In the genomic region with DNA sequence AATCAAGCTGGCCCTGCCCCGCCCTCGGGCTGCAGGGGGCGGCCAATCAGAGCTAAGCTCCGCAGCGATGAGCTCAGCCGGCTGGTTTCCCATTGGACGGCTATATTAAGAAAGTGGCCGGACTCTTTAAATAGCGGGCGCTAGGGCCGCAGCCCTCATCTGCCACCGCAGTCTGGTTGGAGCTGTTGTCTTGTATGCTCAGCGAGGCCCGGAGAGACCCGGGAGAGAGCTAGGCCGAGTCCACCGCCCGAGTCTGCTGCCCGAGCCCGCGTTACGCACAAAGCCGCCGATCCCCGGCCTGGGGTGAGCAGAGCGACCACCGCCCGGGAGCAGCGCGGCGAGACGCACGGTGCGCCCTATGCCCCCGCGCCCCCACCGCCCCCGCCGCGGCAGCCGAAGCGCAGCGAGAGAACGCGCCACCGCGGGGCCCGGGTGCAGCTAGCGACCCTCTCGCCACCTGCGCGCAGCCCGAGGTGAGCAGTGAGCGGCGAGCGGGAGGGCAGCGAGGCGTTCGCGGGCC, we compare ENCODE assay signal across 1 cellular context.
TF ChIP-seq lines count a peak whose summit lies in the region.

A gene (plus strand): TSS at position 158 of the 520 bp plus-strand sequence. CDS start 392 bp downstream, outside the sequence.

TF ChIP-seq in HepG2, 621 proteins besides CTCF, POLR2A, EP300 and RAD21 (continued from another document and continues in another):
- TF ChIP-seq TCF12 (IDR thresholded peaks at IDR 0.05) (no peak), TCF12 (CRISPR knock-in tag; IDR thresholded peaks at IDR 0.05) (peak; percentile 57; the same call in 1 of the 2 replicates), GLI4 (CRISPR knock-in tag; IDR thresholded peaks at IDR 0.05; ENCODE audit: borderline replicate concordance) (0 out of 2 replicates have a peak, but pooled peaks have one; percentile 49), ZNF589 (CRISPR knock-in tag; conservative IDR thresholded peaks at IDR 0.05) (peak; percentile 66), ZSCAN31 (CRISPR knock-in tag; IDR thresholded peaks at IDR 0.05; ENCODE audit: low read depth) (peak; percentile 95), KDM5A (IDR thresholded peaks at IDR 0.05; ENCODE audit: borderline replicate concordance, low read length) (no peak), NFKB2 (CRISPR knock-in tag; IDR thresholded peaks at IDR 0.05; ENCODE audit: borderline replicate concordance) (peak; percentile 87; the same call in 1 of the 2 replicates), RNF2 (conservative IDR thresholded peaks at IDR 0.05; ENCODE audit: low read depth) (no peak; the same call in 1 of the 2 replicates), NR3C1 (CRISPR knock-in tag; IDR thresholded peaks at IDR 0.05) (no peak), TEAD2 (CRISPR knock-in tag; IDR thresholded peaks at IDR 0.05) (peak; percentile 28), GTF3A (CRISPR knock-in tag; conservative IDR thresholded peaks at IDR 0.05) (no peak), ISL2 (CRISPR knock-in tag; IDR thresholded peaks at IDR 0.05) (peak; percentile 90), ZFP36 (IDR thresholded peaks at IDR 0.05; ENCODE audit: borderline replicate concordance, low read depth, low read length, partially characterized antibody) (peak; percentile 18), CHCHD3 (CRISPR knock-in tag; IDR thresholded peaks at IDR 0.05) (peak; percentile 93), PHF8 (CRISPR knock-in tag; IDR thresholded peaks at IDR 0.05) (peak; percentile 83), KMT2A (CRISPR knock-in tag; IDR thresholded peaks at IDR 0.05) (peak; percentile 86; the same call in 1 of the 2 replicates), ZNF660 (CRISPR knock-in tag; IDR thresholded peaks at IDR 0.05; ENCODE audit: borderline replicate concordance, low read depth) (no peak), DR1 (CRISPR knock-in tag; IDR thresholded peaks at IDR 0.05) (peak; percentile 100), ZFP90 (CRISPR knock-in tag; IDR thresholded peaks at IDR 0.05; ENCODE audit: borderline replicate concordance) (peak; percentile 80; the same call in 1 of the 2 replicates), ZNF205 (CRISPR knock-in tag; IDR thresholded peaks at IDR 0.05) (peak; percentile 91), MIER2 (CRISPR knock-in tag; IDR thresholded peaks at IDR 0.05) (0 out of 2 replicates have a peak, but pooled peaks have one; percentile 37), RBAK (CRISPR knock-in tag; IDR thresholded peaks at IDR 0.05) (no peak), ZZZ3 (CRISPR knock-in tag; IDR thresholded peaks at IDR 0.05; ENCODE audit: borderline replicate concordance) (no peak), SP5 (CRISPR knock-in tag; IDR thresholded peaks at IDR 0.05; ENCODE audit: borderline replicate concordance, low read depth) (peak; percentile 96), ZMAT3 (CRISPR knock-in tag; conservative IDR thresholded peaks at IDR 0.05) (peak; percentile 95), ZNF569 (CRISPR knock-in tag; IDR thresholded peaks at IDR 0.05; ENCODE audit: borderline replicate concordance) (peak; percentile 76; the same call in 1 of the 2 replicates), ZNF530 (CRISPR knock-in tag; IDR thresholded peaks at IDR 0.05; ENCODE audit: low read depth) (peak; percentile 36; the same call in 1 of the 2 replicates), ZNF878 (CRISPR knock-in tag; IDR thresholded peaks at IDR 0.05) (no peak; the same call in 1 of the 2 replicates), TAF1 (CRISPR knock-in tag; IDR thresholded peaks at IDR 0.05) (peak; percentile 98), KLF9 (CRISPR knock-in tag; IDR thresholded peaks at IDR 0.05; ENCODE audit: low read depth) (no peak), KLF11 (CRISPR knock-in tag; IDR thresholded peaks at IDR 0.05) (peak; percentile 88), MATR3 (CRISPR knock-in tag; IDR thresholded peaks at IDR 0.05) (no peak), SCMH1 (CRISPR knock-in tag; IDR thresholded peaks at IDR 0.05; ENCODE audit: borderline replicate concordance) (no peak), NFIB (CRISPR knock-in tag; IDR thresholded peaks at IDR 0.05; ENCODE audit: borderline replicate concordance) (no peak; the same call in 1 of the 2 replicates), KLF12 (CRISPR knock-in tag; IDR thresholded peaks at IDR 0.05; ENCODE audit: borderline replicate concordance) (peak; percentile 87; the same call in 1 of the 2 replicates), GABPA (IDR thresholded peaks at IDR 0.05; ENCODE audit: low read depth, low read length) (no peak), GABPA (CRISPR knock-in tag; IDR thresholded peaks at IDR 0.05; ENCODE audit: low read depth) (no peak), ZBTB7A (CRISPR knock-in tag; IDR thresholded peaks at IDR 0.05) (peak; percentile 58; the same call in 1 of the 2 replicates), ARNTL (CRISPR knock-in tag; IDR thresholded peaks at IDR 0.05) (no peak; the same call in 1 of the 2 replicates), SIX1 (CRISPR knock-in tag; IDR thresholded peaks at IDR 0.05; ENCODE audit: borderline replicate concordance) (no peak)
- TF ChIP-seq, protein P1, sequence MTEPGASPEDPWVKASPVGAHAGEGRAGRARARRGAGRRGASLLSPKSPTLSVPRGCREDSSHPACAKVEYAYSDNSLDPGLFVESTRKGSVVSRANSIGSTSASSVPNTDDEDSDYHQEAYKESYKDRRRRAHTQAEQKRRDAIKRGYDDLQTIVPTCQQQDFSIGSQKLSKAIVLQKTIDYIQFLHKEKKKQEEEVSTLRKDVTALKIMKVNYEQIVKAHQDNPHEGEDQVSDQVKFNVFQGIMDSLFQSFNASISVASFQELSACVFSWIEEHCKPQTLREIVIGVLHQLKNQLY (CRISPR knock-in tag; IDR thresholded peaks at IDR 0.05) = 0 out of 2 replicates have a peak, but pooled peaks have one; percentile 21
- TF ChIP-seq, protein P2, sequence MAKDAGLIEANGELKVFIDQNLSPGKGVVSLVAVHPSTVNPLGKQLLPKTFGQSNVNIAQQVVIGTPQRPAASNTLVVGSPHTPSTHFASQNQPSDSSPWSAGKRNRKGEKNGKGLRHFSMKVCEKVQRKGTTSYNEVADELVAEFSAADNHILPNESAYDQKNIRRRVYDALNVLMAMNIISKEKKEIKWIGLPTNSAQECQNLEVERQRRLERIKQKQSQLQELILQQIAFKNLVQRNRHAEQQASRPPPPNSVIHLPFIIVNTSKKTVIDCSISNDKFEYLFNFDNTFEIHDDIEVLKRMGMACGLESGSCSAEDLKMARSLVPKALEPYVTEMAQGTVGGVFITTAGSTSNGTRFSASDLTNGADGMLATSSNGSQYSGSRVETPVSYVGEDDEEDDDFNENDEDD (CRISPR knock-in tag; IDR thresholded peaks at IDR 0.05; ENCODE audit: borderline replicate concordance) = peak; percentile 4; the same call in 1 of the 2 replicates
- TF ChIP-seq, protein P3, sequence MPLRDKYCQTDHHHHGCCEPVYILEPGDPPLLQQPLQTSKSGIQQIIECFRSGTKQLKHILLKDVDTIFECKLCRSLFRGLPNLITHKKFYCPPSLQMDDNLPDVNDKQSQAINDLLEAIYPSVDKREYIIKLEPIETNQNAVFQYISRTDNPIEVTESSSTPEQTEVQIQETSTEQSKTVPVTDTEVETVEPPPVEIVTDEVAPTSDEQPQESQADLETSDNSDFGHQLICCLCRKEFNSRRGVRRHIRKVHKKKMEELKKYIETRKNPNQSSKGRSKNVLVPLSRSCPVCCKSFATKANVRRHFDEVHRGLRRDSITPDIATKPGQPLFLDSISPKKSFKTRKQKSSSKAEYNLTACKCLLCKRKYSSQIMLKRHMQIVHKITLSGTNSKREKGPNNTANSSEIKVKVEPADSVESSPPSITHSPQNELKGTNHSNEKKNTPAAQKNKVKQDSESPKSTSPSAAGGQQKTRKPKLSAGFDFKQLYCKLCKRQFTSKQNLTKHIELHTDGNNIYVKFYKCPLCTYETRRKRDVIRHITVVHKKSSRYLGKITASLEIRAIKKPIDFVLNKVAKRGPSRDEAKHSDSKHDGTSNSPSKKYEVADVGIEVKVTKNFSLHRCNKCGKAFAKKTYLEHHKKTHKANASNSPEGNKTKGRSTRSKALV (CRISPR knock-in tag; IDR thresholded peaks at IDR 0.05) = peak; percentile 58; the same call in 1 of the 2 replicates
- TF ChIP-seq, protein P4, sequence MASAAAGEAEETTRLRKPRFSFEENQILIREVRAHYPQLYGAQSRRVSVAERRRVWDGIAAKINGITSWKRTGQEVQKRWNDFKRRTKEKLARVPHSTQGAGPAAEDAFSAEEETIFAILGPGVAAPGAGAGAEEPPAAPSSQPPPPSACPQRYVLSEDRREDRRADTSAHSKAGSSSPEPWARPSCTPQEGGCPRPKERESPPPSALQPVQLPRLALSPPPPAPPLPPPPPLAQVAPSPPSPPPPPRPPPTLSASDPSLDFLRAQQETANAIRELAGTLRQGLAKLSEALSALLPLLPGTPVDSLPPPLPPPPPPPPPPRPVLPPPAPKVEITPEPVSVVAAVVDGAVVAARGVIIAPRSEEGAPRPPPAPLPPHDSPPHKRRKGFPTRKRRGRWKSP (CRISPR knock-in tag; IDR thresholded peaks at IDR 0.05) = no peak; the same call in 1 of the 2 replicates
- TF ChIP-seq, protein P5, sequence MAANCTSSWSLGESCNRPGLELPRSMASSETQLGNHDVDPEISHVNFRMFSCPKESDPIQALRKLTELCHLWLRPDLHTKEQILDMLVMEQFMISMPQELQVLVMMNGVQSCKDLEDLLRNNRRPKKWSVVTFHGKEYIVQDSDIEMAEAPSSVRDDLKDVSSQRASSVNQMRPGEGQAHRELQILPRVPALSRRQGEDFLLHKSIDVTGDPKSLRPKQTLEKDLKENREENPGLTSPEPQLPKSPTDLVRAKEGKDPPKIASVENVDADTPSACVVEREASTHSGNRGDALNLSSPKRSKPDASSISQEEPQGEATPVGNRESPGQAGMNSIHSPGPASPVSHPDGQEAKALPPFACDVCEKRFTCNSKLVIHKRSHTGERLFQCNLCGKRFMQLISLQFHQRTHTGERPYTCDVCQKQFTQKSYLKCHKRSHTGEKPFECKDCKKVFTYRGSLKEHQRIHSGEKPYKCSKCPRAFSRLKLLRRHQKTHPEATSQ (CRISPR knock-in tag; IDR thresholded peaks at IDR 0.05; ENCODE audit: borderline replicate concordance) = peak; percentile 65; the same call in 1 of the 2 replicates
- TF ChIP-seq, protein P6, sequence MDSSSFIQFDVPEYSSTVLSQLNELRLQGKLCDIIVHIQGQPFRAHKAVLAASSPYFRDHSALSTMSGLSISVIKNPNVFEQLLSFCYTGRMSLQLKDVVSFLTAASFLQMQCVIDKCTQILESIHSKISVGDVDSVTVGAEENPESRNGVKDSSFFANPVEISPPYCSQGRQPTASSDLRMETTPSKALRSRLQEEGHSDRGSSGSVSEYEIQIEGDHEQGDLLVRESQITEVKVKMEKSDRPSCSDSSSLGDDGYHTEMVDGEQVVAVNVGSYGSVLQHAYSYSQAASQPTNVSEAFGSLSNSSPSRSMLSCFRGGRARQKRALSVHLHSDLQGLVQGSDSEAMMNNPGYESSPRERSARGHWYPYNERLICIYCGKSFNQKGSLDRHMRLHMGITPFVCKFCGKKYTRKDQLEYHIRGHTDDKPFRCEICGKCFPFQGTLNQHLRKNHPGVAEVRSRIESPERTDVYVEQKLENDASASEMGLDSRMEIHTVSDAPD (CRISPR knock-in tag; IDR thresholded peaks at IDR 0.05) = no peak
- TF ChIP-seq, protein P7, sequence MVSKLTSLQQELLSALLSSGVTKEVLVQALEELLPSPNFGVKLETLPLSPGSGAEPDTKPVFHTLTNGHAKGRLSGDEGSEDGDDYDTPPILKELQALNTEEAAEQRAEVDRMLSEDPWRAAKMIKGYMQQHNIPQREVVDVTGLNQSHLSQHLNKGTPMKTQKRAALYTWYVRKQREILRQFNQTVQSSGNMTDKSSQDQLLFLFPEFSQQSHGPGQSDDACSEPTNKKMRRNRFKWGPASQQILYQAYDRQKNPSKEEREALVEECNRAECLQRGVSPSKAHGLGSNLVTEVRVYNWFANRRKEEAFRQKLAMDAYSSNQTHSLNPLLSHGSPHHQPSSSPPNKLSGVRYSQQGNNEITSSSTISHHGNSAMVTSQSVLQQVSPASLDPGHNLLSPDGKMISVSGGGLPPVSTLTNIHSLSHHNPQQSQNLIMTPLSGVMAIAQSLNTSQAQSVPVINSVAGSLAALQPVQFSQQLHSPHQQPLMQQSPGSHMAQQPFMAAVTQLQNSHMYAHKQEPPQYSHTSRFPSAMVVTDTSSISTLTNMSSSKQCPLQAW (CRISPR knock-in tag; IDR thresholded peaks at IDR 0.05) = peak; percentile 83; the same call in 1 of the 2 replicates
- TF ChIP-seq, protein P8, sequence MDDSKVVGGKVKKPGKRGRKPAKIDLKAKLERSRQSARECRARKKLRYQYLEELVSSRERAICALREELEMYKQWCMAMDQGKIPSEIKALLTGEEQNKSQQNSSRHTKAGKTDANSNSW (CRISPR knock-in tag; IDR thresholded peaks at IDR 0.05; ENCODE audit: borderline replicate concordance) = no peak
- TF ChIP-seq, protein P9, sequence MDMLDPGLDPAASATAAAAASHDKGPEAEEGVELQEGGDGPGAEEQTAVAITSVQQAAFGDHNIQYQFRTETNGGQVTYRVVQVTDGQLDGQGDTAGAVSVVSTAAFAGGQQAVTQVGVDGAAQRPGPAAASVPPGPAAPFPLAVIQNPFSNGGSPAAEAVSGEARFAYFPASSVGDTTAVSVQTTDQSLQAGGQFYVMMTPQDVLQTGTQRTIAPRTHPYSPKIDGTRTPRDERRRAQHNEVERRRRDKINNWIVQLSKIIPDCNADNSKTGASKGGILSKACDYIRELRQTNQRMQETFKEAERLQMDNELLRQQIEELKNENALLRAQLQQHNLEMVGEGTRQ (IDR thresholded peaks at IDR 0.05; ENCODE audit: low read depth, low read length) = no peak
- TF ChIP-seq, protein P9 (CRISPR knock-in tag; IDR thresholded peaks at IDR 0.05; ENCODE audit: borderline replicate concordance) = peak; percentile 34; the same call in 1 of the 2 replicates
